ENCODE assay signal across 8 cellular contexts in genomic region chr1:9494936-9495758, GRCh38. TPM values are rescaled to one million over a fixed set of nuclear protein-coding genes. Genes with fewer than 3 reads are reported as not detected.
A peak's percentile ranks its signal among the peaks of the same experiment; 100 is the strongest.
DNase-seq lines count a peak whose midpoint lies in the region; ATAC-seq and TF ChIP-seq lines count a peak whose summit lies in the region.

No MANE protein-coding gene starts in this region.

- no peak for DNase-seq in AG04449 (ENCODE audit: low read depth, low spot score)
- peak; percentile 11 for DNase-seq in NCI-H446 treated with DMSO at 0.1 percent for 48 hours (lab: John Stamatoyannopoulos, UW)
- peak; percentile 66 to 72 for DNase-seq in activated CD4-positive, alpha-beta T cell treated with anti-CD3 and anti-CD28 coated beads, Interleukin-2, amount 50 U/mL, for 48 hours
- peak; percentile 44 to 55 (median 50) for DNase-seq in effector memory CD8-positive, alpha-beta T cell
- peak; percentile 62 to 69 (median 62) for DNase-seq in mucosa of descending colon
- peak; percentile 81 for DNase-seq in stimulated activated CD8-positive, alpha-beta memory T cell treated with anti-CD3 and anti-CD28 coated beads, Interleukin-4, amount 100 ng/mL, for 48 hours
- DNase-seq in amniotic stem cell (lab: John Stamatoyannopoulos, UW): no peak

- TF ChIP-seq CTCF in AG04449 (IDR thresholded peaks at IDR 0.05; ENCODE audit: insufficient read depth, low read length, missing control alignments) (peak; percentile 91), mucosa of descending colon (IDR thresholded peaks at IDR 0.05) (peak; percentile 97)

- peaks cover 18 to 38% of the 10 kb centered on the region in 2 donors for H3K27me3 Mint-ChIP-seq in effector memory CD8-positive, alpha-beta T cell

- no peak overlapping the region for H3K27ac Mint-ChIP-seq in effector memory CD8-positive, alpha-beta T cell

- CTCF ChIA-PET in AG04449 (lab: Yijun Ruan, JAX): interaction anchor here (0.6 to 10.9 kb wide), 62 partner anchors 8 to 439 kb away, joined by 3 to 222 read pairs (median 4); partner anchors contain the start of genes H6PD, SLC25A33 and SPSB1

- peak overlapping the region in 1 of 2 donors; percentile 52 for H3K4me3 Mint-ChIP-seq in effector memory CD8-positive, alpha-beta T cell

- H3K9me3 Mint-ChIP-seq in effector memory CD8-positive, alpha-beta T cell: no peaks in the 10 kb centered on the region

- peaks cover 0 to 9% of the 10 kb centered on the region in 2 donors for H3K4me1 Mint-ChIP-seq in effector memory CD8-positive, alpha-beta T cell (ENCODE audit: low read depth in 2 of 2)

- intact Hi-C loops in mucosa of descending colon (cut with DNase I, micrococcal nuclease): loop anchor here (2.0 to 5.0 kb wide), 2 partner anchors 77 to 78 kb away; no protein-coding TSS in a partner anchor

- H3K36me3 Mint-ChIP-seq in effector memory CD8-positive, alpha-beta T cell (ENCODE audit: insufficient read depth): peaks cover 8% of the 10 kb centered on the region

- POLR2A ChIA-PET in AG04449 (lab: Yijun Ruan, JAX): interaction anchor here (0.6 kb wide), 1 partner anchor 228 kb away, joined by 3 read pairs; no protein-coding TSS in a partner anchor

- H3K4me1 ChIP-seq in mucosa of descending colon (ENCODE audit: low read depth): no peaks in the 10 kb centered on the region

- peak; percentile 39 for ATAC-seq in GM18867 (IDR thresholded peaks at IDR 0.05; ENCODE audit: unreplicated experiment)
- ATAC-seq in effector memory CD8-positive, alpha-beta T cell (replicated peaks): peak; percentile 80
- peak; percentile 87 for ATAC-seq in mucosa of descending colon

- H3K36me3 ChIP-seq in mucosa of descending colon (ENCODE audit: low read depth): no peaks in the 10 kb centered on the region

- peak overlapping the region; percentile 43 for H3K4me3 ChIP-seq in AG04449 (ENCODE audit: low read depth, low read length)
- no peak overlapping the region for H3K4me3 ChIP-seq in mucosa of descending colon

- H3K9me3 ChIP-seq in mucosa of descending colon: no peaks in the 10 kb centered on the region

RNA-seq across cellular contexts. Expression of gene SLC25A33, which starts 44.1 kb away (rescaled TPM):
- total RNA-seq in mucosa of descending colon: 1 to 10 TPM; 4.8 to 5.9 (median 5.7) TPM

Comparison
In these comparisons a context has a peak if more than half of its experiments do, and no peak if none do; other contexts are left out.
1. DNase-seq: peak in NCI-H446 treated with DMSO at 0.1 percent for 48 hours (single experiment), activated CD4-positive, alpha-beta T cell treated with anti-CD3 and anti-CD28 coated beads, Interleukin-2, amount 50 U/mL, for 48 hours (2 of 2), effector memory CD8-positive, alpha-beta T cell (3 of 3), mucosa of descending colon (3 of 3) and stimulated activated CD8-positive, alpha-beta memory T cell treated with anti-CD3 and anti-CD28 coated beads, Interleukin-4, amount 100 ng/mL, for 48 hours (single experiment); none in AG04449 (single experiment) and amniotic stem cell (single experiment).
2. Peak in every context shown above with its lines, with median percentiles within 50 percentile points of each other: ATAC-seq.